8 cellular contexts compared by ENCODE assay signal in the genomic region with DNA sequence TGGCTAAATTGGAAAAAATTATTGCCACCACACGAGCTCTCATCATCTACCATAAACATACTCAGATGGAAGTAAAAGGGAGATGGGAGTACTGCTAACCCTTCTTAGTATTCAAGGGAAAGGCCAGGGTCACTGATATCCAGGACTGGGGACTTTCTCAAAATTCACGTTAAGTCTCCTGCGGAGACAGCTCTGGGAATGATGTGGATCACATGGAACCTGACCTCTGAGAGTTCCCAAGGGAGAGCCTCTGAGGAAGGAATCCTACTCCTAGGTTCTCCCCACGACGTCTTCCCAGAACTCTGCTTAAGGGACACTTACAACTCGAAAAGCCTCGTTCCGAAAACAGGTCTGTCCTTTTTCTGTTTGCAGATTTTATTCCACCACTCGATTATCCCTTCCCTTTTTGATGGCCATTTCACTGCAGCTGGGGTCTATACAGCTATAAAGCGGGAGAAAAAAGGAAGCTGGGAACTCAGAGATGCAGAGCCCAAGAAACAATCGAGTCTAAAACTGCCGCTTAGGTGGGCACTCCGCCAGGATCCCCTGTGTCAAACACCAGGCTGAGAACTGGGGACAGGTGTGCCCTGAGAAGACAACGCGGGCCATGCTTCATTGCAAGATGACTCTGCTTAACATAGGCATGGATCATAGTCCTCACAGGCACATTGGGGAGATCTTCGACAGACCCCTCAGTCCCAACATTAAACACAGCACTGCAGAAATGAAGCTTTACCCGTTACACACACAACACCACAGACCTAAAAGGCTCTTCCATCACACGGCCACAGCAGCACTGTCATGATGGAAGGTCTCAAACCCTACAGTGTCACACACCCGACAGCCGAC. TPM values are rescaled to one million over a fixed set of nuclear protein-coding genes. Genes with fewer than 3 reads are reported as not detected.
DNase-seq lines count a peak whose midpoint lies in the region; ATAC-seq and TF ChIP-seq lines count a peak whose summit lies in the region.

No MANE protein-coding gene starts in this region.

- peak overlapping the region; percentile 86 for H3K4me3 ChIP-seq in GM08714 (ENCODE audit: low read length)
- peak overlapping the region; percentile 60 to 89 (median 80) for H3K4me3 ChIP-seq in heart right ventricle
- peak overlapping the region; percentile 84 for H3K4me3 ChIP-seq in psoas muscle

- DNase-seq in activated CD8-positive, alpha-beta T cell treated with anti-CD3 and anti-CD28 coated beads for 36 hours: no peak
- peak; percentile 25 to 26 for DNase-seq in heart right ventricle
- DNase-seq in psoas muscle: peak in 1 of 2 donors; percentile 54
- DNase-seq in cortex of kidney (lab: John Stamatoyannopoulos, UW): no peak

- no peak for TF ChIP-seq CTCF in activated CD8-positive, alpha-beta T cell treated with anti-CD3 and anti-CD28 coated beads for 36 hours (IDR thresholded peaks at IDR 0.05)
- TF ChIP-seq CTCF in heart right ventricle (IDR thresholded peaks at IDR 0.05): no peak
- TF ChIP-seq CTCF in psoas muscle (IDR thresholded peaks at IDR 0.05): no peak

- WGBS in heart right ventricle, 2 donors: 11 to 14% methylated on average over 20 of the region's 20 CpGs
- WGBS in psoas muscle, 3 donors: 7 to 10% (median 8%) methylated on average over 20 of the region's 20 CpGs

- POLR2A ChIA-PET in activated CD8-positive, alpha-beta T cell treated with anti-CD3 and anti-CD28 coated beads for 36 hours (lab: Charles Lee): interaction anchor here (1.0 to 2.1 kb wide), 6 partner anchors 19 to 87 kb away, joined by 3 to 12 read pairs (median 3); partner anchors contain the start of gene ZNF461

- ATAC-seq in HG03521 (IDR thresholded peaks at IDR 0.05; ENCODE audit: unreplicated experiment) (peak; percentile 14), heart right ventricle (peak in 5 of 8 donors; percentile 15 to 33 (median 24)), psoas muscle (peak; percentile 28 to 52 (median 42)), HG03175 (IDR thresholded peaks at IDR 0.05; ENCODE audit: unreplicated experiment) (no peak), GM21529 (IDR thresholded peaks at IDR 0.05; ENCODE audit: unreplicated experiment) (no peak)
- peak; percentile 35 for ATAC-seq in activated CD8-positive, alpha-beta T cell treated with anti-CD3 and anti-CD28 coated beads for 36 hours

- H3K4me3 Mint-ChIP-seq in activated CD8-positive, alpha-beta T cell treated with anti-CD3 and anti-CD28 coated beads for 36 hours: peak overlapping the region; percentile 87

- H3K4me1 Mint-ChIP-seq in activated CD8-positive, alpha-beta T cell treated with anti-CD3 and anti-CD28 coated beads for 36 hours (ENCODE audit: low read depth): peaks cover 25% of the 10 kb centered on the region

- H3K27ac ChIP-seq in heart right ventricle (peak overlapping the region in 9 of 10 donors; percentile 38 to 86 (median 65)), psoas muscle (peak overlapping the region; percentile 72)

- peak overlapping the region; percentile 89 for H3K27ac Mint-ChIP-seq in activated CD8-positive, alpha-beta T cell treated with anti-CD3 and anti-CD28 coated beads for 36 hours

- H3K9me3 ChIP-seq in heart right ventricle (peaks cover 0 to 61% (median 2%) of the 10 kb centered on the region in 11 donors), psoas muscle (peaks cover 42% of the 10 kb centered on the region)

- no peaks in the 10 kb centered on the region for H3K27me3 Mint-ChIP-seq in activated CD8-positive, alpha-beta T cell treated with anti-CD3 and anti-CD28 coated beads for 36 hours

- H3K27me3 ChIP-seq in heart right ventricle (no peaks in the 10 kb centered on the region), psoas muscle (ENCODE audit: insufficient read depth in 3 of 3, low read length in 2 of 3) (no peaks in the 10 kb centered on the region)

- H3K4me1 ChIP-seq in heart right ventricle (peaks cover 4 to 26% (median 19%) of the 10 kb centered on the region in 9 donors), psoas muscle (peaks cover 13% of the 10 kb centered on the region)

- peaks cover 15% of the 10 kb centered on the region for H3K9me3 Mint-ChIP-seq in activated CD8-positive, alpha-beta T cell treated with anti-CD3 and anti-CD28 coated beads for 36 hours

- intact Hi-C loops in activated CD8-positive, alpha-beta T cell treated with anti-CD3 and anti-CD28 coated beads for 36 hours (cut with micrococcal nuclease): loop anchor here (5.0 kb wide), 1 partner anchor 159 kb away; the partner anchor contains the start of gene ZNF260
- intact Hi-C loops in heart right ventricle (cut with DNase I): loop anchor here in 1 of 10 donors (2.0 to 10.0 kb wide), 3 partner anchors 20 to 112 kb away; partner anchors contain the start of genes ZNF461, ZNF529 and ZNF850
- intact Hi-C loops in psoas muscle (cut with DNase I): loop anchor here (2.0 to 10.0 kb wide), 2 partner anchors 20 to 168 kb away; partner anchors contain the start of genes ZNF345 (in 1 of the 2) and ZNF461 (in 1 of the 2)

- CTCF ChIA-PET in activated CD8-positive, alpha-beta T cell treated with anti-CD3 and anti-CD28 coated beads for 36 hours (lab: Charles Lee): interaction anchor here (0.5 kb wide), 1 partner anchor 151 kb away, joined by 3 read pairs; no protein-coding TSS in a partner anchor

- H3K36me3 ChIP-seq in heart right ventricle: peaks cover 0 to 57% (median 21%) of the 10 kb centered on the region in 9 donors
- H3K36me3 ChIP-seq in psoas muscle (ENCODE audit: insufficient read depth in 1 of 2, low read depth in 1 of 2): peaks cover 2 to 55% of the 10 kb centered on the region in 2 donors

- H3K36me3 Mint-ChIP-seq in activated CD8-positive, alpha-beta T cell treated with anti-CD3 and anti-CD28 coated beads for 36 hours (ENCODE audit: low read depth): peaks cover 64% of the 10 kb centered on the region

RNA-seq across cellular contexts. Expression of gene ZNF567, which starts 0.8 kb away (rescaled TPM):
- total RNA-seq in activated CD8-positive, alpha-beta T cell treated with anti-CD3 and anti-CD28 coated beads for 36 hours: 1 to 10 TPM; 6.4 to 7.6 TPM
- total RNA-seq in heart right ventricle (1 to 10 TPM; 1.9 to 4.7 (median 3.7) TPM), psoas muscle (1 to 10 TPM; 1.8 to 3.6 (median 2.3) TPM)
- polyA plus RNA-seq in heart right ventricle (1 to 10 TPM; 2.1 to 2.3 TPM), psoas muscle (1 to 10 TPM in 2 of 3 donors, under 1 TPM in 1; 0.73 to 3.0 (median 2.0) TPM)

RNA-seq across cellular contexts. Expression of gene ZNF461, which starts 20.0 kb away (rescaled TPM):
- total RNA-seq in activated CD8-positive, alpha-beta T cell treated with anti-CD3 and anti-CD28 coated beads for 36 hours: 1 to 10 TPM; 5.2 to 6.0 TPM
- total RNA-seq in heart right ventricle: 1 to 10 TPM; 4.4 to 8.5 (median 7.0) TPM
- 1 to 10 TPM; 2.3 to 5.3 TPM for polyA plus RNA-seq in heart right ventricle
- 1 to 10 TPM; 2.0 to 5.1 (median 2.2) TPM for total RNA-seq in psoas muscle
- polyA plus RNA-seq in psoas muscle: 1 to 10 TPM; 1.6 to 5.7 (median 1.7) TPM

Comparison
In these comparisons a context has a peak if more than half of its experiments do, and no peak if none do; other contexts are left out.
1. ATAC-seq: peak in HG03521 (single experiment), activated CD8-positive, alpha-beta T cell treated with anti-CD3 and anti-CD28 coated beads for 36 hours (single experiment), heart right ventricle (5 of 8) and psoas muscle (4 of 4); none in HG03175 (single experiment) and GM21529 (single experiment).
2. DNase-seq: peak in heart right ventricle (2 of 2); none in activated CD8-positive, alpha-beta T cell treated with anti-CD3 and anti-CD28 coated beads for 36 hours (single experiment) and cortex of kidney (single experiment).
3. Peak in every context shown above with its lines, with median percentiles within 50 percentile points of each other: H3K4me3 ChIP-seq.